Comparison of ENCODE assay signal across 8 cellular contexts in genomic region chr2:85813978-85814801, GRCh38.
DNase-seq lines count a peak whose midpoint lies in the region; ATAC-seq and TF ChIP-seq lines count a peak whose summit lies in the region.

No MANE protein-coding gene starts in this region.

- no peaks in the 10 kb centered on the region for H3K27me3 ChIP-seq in lung (ENCODE audit: control insufficient read depth, insufficient read depth)

- peak; percentile 95 for ATAC-seq in activated CD8-positive, alpha-beta T cell treated with anti-CD3 and anti-CD28 coated beads, Interleukin-2, amount 10 ng/mL, durations not matched to agents 7 days and 5 days
- ATAC-seq in lung (ENCODE audit: insufficient read depth, low FRiP score) (peak; percentile 88), HG03571 (IDR thresholded peaks at IDR 0.05; ENCODE audit: unreplicated experiment) (no peak)

- H3K36me3 ChIP-seq in lung (ENCODE audit: control insufficient read depth in 2 of 2, insufficient read depth in 2 of 2, low read length in 2 of 2), result no peaks in the 10 kb centered on the region

- no peaks in the 10 kb centered on the region for H3K9me3 Mint-ChIP-seq in activated CD8-positive, alpha-beta T cell treated with anti-CD3 and anti-CD28 coated beads, Interleukin-2, amount 10 ng/mL, durations not matched to agents 7 days and 5 days (ENCODE audit: insufficient read depth)

- H3K27ac ChIP-seq in lung (ENCODE audit: low read depth in 1 of 2, low read length in 1 of 2), result no peak overlapping the region

- H3K4me1 Mint-ChIP-seq in activated CD8-positive, alpha-beta T cell treated with anti-CD3 and anti-CD28 coated beads, Interleukin-2, amount 10 ng/mL, durations not matched to agents 7 days and 5 days (ENCODE audit: low read depth), result no peaks in the 10 kb centered on the region

- POLR2A ChIA-PET in activated CD8-positive, alpha-beta T cell treated with anti-CD3 and anti-CD28 coated beads, Interleukin-2, amount 10 ng/mL, durations not matched to agents 7 days and 5 days (lab: Charles Lee), result interaction anchor here (0.7 kb wide), 1 partner anchor 95 kb away, joined by 3 read pairs; no protein-coding TSS in a partner anchor

- peak; percentile 91 for DNase-seq in Daoy (ENCODE audit: low read depth)
- peak; percentile 80 for DNase-seq in HS-27A (ENCODE audit: low read depth)
- peak; percentile 19 for DNase-seq in NK-92 (lab: John Stamatoyannopoulos, UW; ENCODE audit: unreplicated experiment)
- peak; percentile 89 for DNase-seq in activated CD8-positive, alpha-beta T cell treated with anti-CD3 and anti-CD28 coated beads, Interleukin-2, amount 10 ng/mL, durations not matched to agents 7 days and 5 days
- DNase-seq in effector CD4-positive, alpha-beta T cell, result peak; percentile 66
- DNase-seq in lung (ENCODE audit: low spot score), result peak; percentile 93
- peak; percentile 52 for DNase-seq in stimulated activated CD8-positive, alpha-beta memory T cell treated with anti-CD3 and anti-CD28 coated beads, Interleukin-12 subunit alpha, Interleukin-12 subunit beta, amount 100 ng/mL, for 24 hours (ENCODE audit: extremely low read depth)

- no peak overlapping the region for H3K4me3 ChIP-seq in lung

- H3K4me1 ChIP-seq in lung (ENCODE audit: control insufficient read depth in 2 of 2, insufficient read depth in 2 of 2, low read length in 2 of 2), result peaks cover 0 to 4% of the 10 kb centered on the region in 2 donors

- no peaks in the 10 kb centered on the region for H3K36me3 Mint-ChIP-seq in activated CD8-positive, alpha-beta T cell treated with anti-CD3 and anti-CD28 coated beads, Interleukin-2, amount 10 ng/mL, durations not matched to agents 7 days and 5 days (ENCODE audit: low read depth)

- CTCF ChIA-PET in activated CD8-positive, alpha-beta T cell treated with anti-CD3 and anti-CD28 coated beads, Interleukin-2, amount 10 ng/mL, durations not matched to agents 7 days and 5 days (lab: Charles Lee), result interaction anchor here (0.6 to 6.8 kb wide), 47 partner anchors 9 to 323 kb away, joined by 3 to 100 read pairs (median 4); partner anchors contain the start of genes ATOH8, POLR1A and PTCD3

- TF ChIP-seq CTCF in lung (IDR thresholded peaks at IDR 0.05; ENCODE audit: control extremely low read depth, extremely low read depth), result peak; percentile 99

- H3K9me3 ChIP-seq in lung (ENCODE audit: control insufficient read depth in 2 of 2, insufficient read depth in 1 of 2, low read length in 1 of 2), result no peaks in the 10 kb centered on the region

- H3K4me3 Mint-ChIP-seq in activated CD8-positive, alpha-beta T cell treated with anti-CD3 and anti-CD28 coated beads, Interleukin-2, amount 10 ng/mL, durations not matched to agents 7 days and 5 days, result no peak overlapping the region

- peaks cover 15% of the 10 kb centered on the region for H3K27me3 Mint-ChIP-seq in activated CD8-positive, alpha-beta T cell treated with anti-CD3 and anti-CD28 coated beads, Interleukin-2, amount 10 ng/mL, durations not matched to agents 7 days and 5 days (ENCODE audit: low read depth)

- 32 to 38% methylated on average over 13 of the region's 13 CpGs for WGBS in lung, 2 donors

- H3K27ac Mint-ChIP-seq in activated CD8-positive, alpha-beta T cell treated with anti-CD3 and anti-CD28 coated beads, Interleukin-2, amount 10 ng/mL, durations not matched to agents 7 days and 5 days, result no peak overlapping the region

Comparison
In these comparisons a context has a peak if more than half of its experiments do, and no peak if none do; other contexts are left out.
1. DNase-seq: peak in every context shown above with its lines; median percentile 93 in lung; 91 in Daoy; 89 in activated CD8-positive, alpha-beta T cell treated with anti-CD3 and anti-CD28 coated beads, Interleukin-2, amount 10 ng/mL, durations not matched to agents 7 days and 5 days; 80 in HS-27A; 66 in effector CD4-positive, alpha-beta T cell; 52 in stimulated activated CD8-positive, alpha-beta memory T cell treated with anti-CD3 and anti-CD28 coated beads, Interleukin-12 subunit alpha, Interleukin-12 subunit beta, amount 100 ng/mL, for 24 hours; 19 in NK-92.